Comparison of ENCODE assay signal across 18 cellular contexts in genomic region chr9:82499337-82499736, GRCh38.
A peak's percentile ranks its signal among the peaks of the same experiment; 100 is the strongest.
DNase-seq lines count a peak whose midpoint lies in the region; ATAC-seq, FAIRE-seq and TF ChIP-seq lines count a peak whose summit lies in the region.
"Had no signal": no experiment of that assay in that cellular context is flagged by ENCODE, and none has a peak within 500 bp of the region (broad histone marks: within the 10 kb centered on the region; RNA-seq: fewer than 3 reads in every experiment).

No MANE protein-coding gene starts in this region.

- H3K27me3 ChIP-seq in heart right ventricle = no peaks in the 10 kb centered on the region
- no peaks in the 10 kb centered on the region for H3K27me3 ChIP-seq in neural progenitor cell

- no peaks in the 10 kb centered on the region for H4K20me1 ChIP-seq in neural progenitor cell (ENCODE audit: low read depth)

- peaks cover 15% of the 10 kb centered on the region for H3K9me3 Mint-ChIP-seq in neural progenitor cell

- ATAC-seq in heart right ventricle = peak in 5 of 8 donors; percentile 32 to 69 (median 37)
- ATAC-seq: A549, GM12878 had no signal

- H3K9me3 ChIP-seq in heart right ventricle = peaks cover 0 to 15% (median 0%) of the 10 kb centered on the region in 11 donors
- peaks cover 5% of the 10 kb centered on the region for H3K9me3 ChIP-seq in neural progenitor cell (ENCODE audit: low read depth)
- H3K9me3 ChIP-seq: A549, Caco-2 had no signal

- H3K27ac Mint-ChIP-seq in neural progenitor cell = no peak overlapping the region
- H3K27ac Mint-ChIP-seq: CD4-positive, alpha-beta T cell; H9 had no signal

- DNase-seq in NCI-H82 (lab: John Stamatoyannopoulos, UW) (peak; percentile 20), NCI-H82 treated with DMSO at 0.1 percent for 48 hours (lab: John Stamatoyannopoulos, UW; ENCODE audit: unreplicated experiment) (no peak), D721Med (ENCODE audit: insufficient read length, low spot score) (no peak), heart right ventricle (no peak), neural progenitor cell (ENCODE audit: low spot score) (no peak), GDM1 (lab: John Stamatoyannopoulos, UW) (no peak), posterior vena cava (ENCODE audit: low spot score) (no peak)
- DNase-seq: AML-193; Caco-2; CD4-positive, alpha-beta T cell; DMS153; DMS79; H9 had no signal

- no peaks in the 10 kb centered on the region for H3K4me1 Mint-ChIP-seq in neural progenitor cell
- H3K4me1 Mint-ChIP-seq: H9 had no signal

- H3K27ac ChIP-seq in heart right ventricle (peak overlapping the region in 5 of 10 donors; percentile 15 to 43 (median 29)), neural progenitor cell (no peak overlapping the region)
- H3K27ac ChIP-seq: 22Rv1, A549, C4-2B had no signal

- no peak overlapping the region for H3K4me3 Mint-ChIP-seq in neural progenitor cell
- H3K4me3 Mint-ChIP-seq: CD4-positive, alpha-beta T cell; H9 had no signal

- peak overlapping the region; percentile 50 for H2AFZ ChIP-seq in neural progenitor cell (replicated peaks)

- intact Hi-C loops in heart right ventricle (cut with DNase I) (loop anchor here in 1 of 10 donors (10.0 kb wide), 1 partner anchor 815 kb away; the partner anchor contains the start of gene TLE1), posterior vena cava (cut with DNase I) (no loop called here)

- H3F3A ChIP-seq in neural progenitor cell (ENCODE audit: low read depth) = no peaks in the 10 kb centered on the region

- H3K4me2 ChIP-seq in neural progenitor cell = no peak overlapping the region
- H3K4me2 ChIP-seq: A549 had no signal

- peaks cover 0 to 32% (median 3%) of the 10 kb centered on the region in 9 donors for H3K4me1 ChIP-seq in heart right ventricle
- no peaks in the 10 kb centered on the region for H3K4me1 ChIP-seq in neural progenitor cell
- H3K4me1 ChIP-seq: A549, Caco-2 had no signal

- FAIRE-seq in D721Med (lab: Jason Lieb, UNC) = peak; percentile 87
- FAIRE-seq: A549, GM12878, H1 had no signal

- no peak overlapping the region for H3K9ac ChIP-seq in neural progenitor cell

- H3K36me3 ChIP-seq in heart right ventricle (no peaks in the 10 kb centered on the region), neural progenitor cell (no peaks in the 10 kb centered on the region)

- H3K4me3 ChIP-seq in heart right ventricle (no peak overlapping the region), neural progenitor cell (no peak overlapping the region)
- H3K4me3 ChIP-seq: A549, GM12878 had no signal

- H3K27me3 Mint-ChIP-seq in neural progenitor cell (ENCODE audit: insufficient read depth, low read depth) = no peaks in the 10 kb centered on the region
- H3K27me3 Mint-ChIP-seq: CD4-positive, alpha-beta T cell had no signal

- no peak for TF ChIP-seq CTCF in D721Med (IDR thresholded peaks at IDR 0.05; ENCODE audit: insufficient read depth, missing control alignments)
- no peak for TF ChIP-seq CTCF in heart right ventricle (IDR thresholded peaks at IDR 0.05)
- no peak for TF ChIP-seq CTCF in neural progenitor cell (IDR thresholded peaks at IDR 0.05)

- no peaks in the 10 kb centered on the region for H3K79me2 ChIP-seq in neural progenitor cell (ENCODE audit: low read depth)

- H3K36me3 Mint-ChIP-seq in neural progenitor cell = no peaks in the 10 kb centered on the region
